ENCODE assay signal across 37 cellular contexts in genomic region chrX:40891798-40892197, GRCh38.
DNase-seq lines count a peak whose midpoint lies in the region; ATAC-seq, FAIRE-seq and TF ChIP-seq lines count a peak whose summit lies in the region.
"Had no signal": no experiment of that assay in that cellular context is flagged by ENCODE, and none has a peak within 500 bp of the region (broad histone marks: within the 10 kb centered on the region; RNA-seq: fewer than 3 reads in every experiment).

No MANE protein-coding gene starts in this region.

- H3K9me3 Mint-ChIP-seq in astrocyte (ENCODE audit: unreplicated experiment) = no peaks in the 10 kb centered on the region
- H3K9me3 Mint-ChIP-seq: CD4-positive, alpha-beta T cell; CD8-positive, alpha-beta T cell had no signal

- H3K4me2 ChIP-seq in astrocyte (ENCODE audit: low read length) = no peak overlapping the region
- no peak overlapping the region for H3K4me2 ChIP-seq in K562 (ENCODE audit: insufficient read depth, low read length)
- H3K4me2 ChIP-seq: A549; BLaER1; BLaER1 treated with 17β-estradiol and CSF1 and Interleukin-3, amounts not matched to agents 10 nM and 100 nM had no signal

- no peaks in the 10 kb centered on the region for H3K27me3 ChIP-seq in astrocyte (ENCODE audit: insufficient read depth, low read length)
- no peaks in the 10 kb centered on the region for H3K27me3 ChIP-seq in K562 (ENCODE audit: control insufficient read depth in 2 of 2, insufficient read depth in 2 of 2, low read length in 2 of 2)
- H3K27me3 ChIP-seq in ovary = no peaks in the 10 kb centered on the region
- H3K27me3 ChIP-seq: BE2C had no signal

- H3K4me1 ChIP-seq in HEK293 (ENCODE audit: control insufficient read depth, insufficient read depth, low read length) = no peaks in the 10 kb centered on the region; the same call in 1 of the 2 replicates
- no peaks in the 10 kb centered on the region for H3K4me1 ChIP-seq in astrocyte (ENCODE audit: insufficient read depth, low read length)
- no peaks in the 10 kb centered on the region for H3K4me1 ChIP-seq in K562 (replicated peaks in 1 of 2; ENCODE audit: control insufficient read depth in 2 of 2, insufficient read depth in 2 of 2, low read length in 2 of 2)
- no peaks in the 10 kb centered on the region for H3K4me1 ChIP-seq in ovary (ENCODE audit: insufficient read depth)
- H3K4me1 ChIP-seq: A549; BE2C; BLaER1; BLaER1 treated with 17β-estradiol and CSF1 and Interleukin-3, amounts not matched to agents 10 nM and 100 nM; Caco-2 had no signal

- TF ChIP-seq RAD21 in K562 (CRISPR knock-in tag; conservative IDR thresholded peaks at IDR 0.05 in 1 of 2, IDR thresholded peaks at IDR 0.05 in 1 of 2) = no peak

- H3K79me2 ChIP-seq in astrocyte (ENCODE audit: insufficient read depth, low read length) (no peaks in the 10 kb centered on the region), K562 (ENCODE audit: control insufficient read depth, insufficient read depth, low read length) (no peaks in the 10 kb centered on the region)

- in situ Hi-C loops in K562 (cut with MboI) = no loop called here

- H3K27ac ChIP-seq in HEK293 (ENCODE audit: extremely low read depth, low read depth, low read length) (no peak overlapping the region), astrocyte (ENCODE audit: low read depth, low read length) (no peak overlapping the region), K562 (ENCODE audit: extremely low read depth, low read depth, low read length) (no peak overlapping the region), ovary (no peak overlapping the region)
- H3K27ac ChIP-seq: 22Rv1; A549; BLaER1; BLaER1 treated with 17β-estradiol and CSF1 and Interleukin-3, amounts not matched to agents 10 nM and 100 nM; C4-2B had no signal

- DNase-seq in astrocyte (ENCODE audit: low read depth) = no peak
- DNase-seq in K562 (ENCODE audit: extremely low read depth in 1 of 4, low spot score in 3 of 4) = no peak
- DNase-seq in KG1 (lab: John Stamatoyannopoulos, UW) = no peak
- DNase-seq in ovary = no peak
- DNase-seq in NCI-H2029 treated with DMSO at 0.1 percent for 48 hours (lab: John Stamatoyannopoulos, UW) = no peak
- DNase-seq: 8988T; ACHN; AML-193; BE2C; C1 segment of cervical spinal cord; Caco-2; Calu3; CD4-positive, alpha-beta memory T cell; CD4-positive, alpha-beta T cell; CD4-positive, CD25-positive, alpha-beta regulatory T cell; CD8-positive, alpha-beta memory T cell; CD8-positive, alpha-beta T cell; COR-L47; DMS 273 treated with DMSO at 0.1 percent for 48 hours; DMS153; DMS53; DMS79; DMS79 treated with DMSO at 0.1 percent for 48 hours; DND-41; EL had no signal

- H3K9me1 ChIP-seq in K562 (ENCODE audit: control insufficient read depth, insufficient read depth, low read length) = no peaks in the 10 kb centered on the region

- POLR2A ChIA-PET in HEK293 (lab: Yijun Ruan, JAX) (no interaction called here), K562 (lab: Yijun Ruan, JAX) (interaction anchor here (0.6 kb wide), 1 partner anchor 19 kb away, joined by 3 read pairs; no protein-coding TSS in a partner anchor)

- TF ChIP-seq CTCF in HEK293 (tag by site-specific recombination; IDR thresholded peaks at IDR 0.05) (no peak), astrocyte (IDR thresholded peaks at IDR 0.05; ENCODE audit: insufficient read depth, low read depth, low read length) (no peak), K562 (IDR thresholded peaks at IDR 0.05 in 2 of 3, conservative IDR thresholded peaks at IDR 0.05 in 1 of 3; ENCODE audit: insufficient read depth in 2 of 3, low read depth in 1 of 3, low read length in 3 of 3) (no peak), ovary (IDR thresholded peaks at IDR 0.05) (no peak)

- H3K27me3 Mint-ChIP-seq in astrocyte (ENCODE audit: low read depth, unreplicated experiment) = no peaks in the 10 kb centered on the region
- H3K27me3 Mint-ChIP-seq: CD4-positive, alpha-beta memory T cell; CD4-positive, alpha-beta T cell had no signal

- peaks cover 2% of the 10 kb centered on the region for H3K4me1 Mint-ChIP-seq in astrocyte (ENCODE audit: low read depth, unreplicated experiment)
- H3K4me1 Mint-ChIP-seq: B cell, CD14-positive monocyte had no signal

- H3K4me3 Mint-ChIP-seq in astrocyte (ENCODE audit: unreplicated experiment) = no peak overlapping the region
- H3K4me3 Mint-ChIP-seq: B cell; CD14-positive monocyte; CD4-positive, alpha-beta memory T cell; CD4-positive, alpha-beta T cell; CD4-positive, CD25-positive, alpha-beta regulatory T cell; CD8-positive, alpha-beta memory T cell; CD8-positive, alpha-beta T cell had no signal

- BruUV-seq in K562 (replicated peaks; lab: Mats Ljungman, UMichigan) = no TSS peak

- H3K36me3 Mint-ChIP-seq in astrocyte (ENCODE audit: low read depth, unreplicated experiment) = no peaks in the 10 kb centered on the region
- H3K36me3 Mint-ChIP-seq: CD14-positive monocyte; CD4-positive, alpha-beta memory T cell; CD4-positive, CD25-positive, alpha-beta regulatory T cell; CD8-positive, alpha-beta T cell had no signal

- no peak overlapping the region for H3K27ac Mint-ChIP-seq in astrocyte (ENCODE audit: unreplicated experiment)
- H3K27ac Mint-ChIP-seq: B cell; CD14-positive monocyte; CD4-positive, alpha-beta memory T cell; CD4-positive, alpha-beta T cell; CD4-positive, CD25-positive, alpha-beta regulatory T cell; CD8-positive, alpha-beta memory T cell; CD8-positive, alpha-beta T cell had no signal

- no peak for TF ChIP-seq POLR2A in K562 (conservative IDR thresholded peaks at IDR 0.05)
- no peak for TF ChIP-seq POLR2A in ovary (IDR thresholded peaks at IDR 0.05)

- H3K36me3 ChIP-seq in HEK293 (ENCODE audit: control insufficient read depth in 2 of 2, insufficient read depth in 1 of 2, low read length in 2 of 2) (no peaks in the 10 kb centered on the region), astrocyte (ENCODE audit: insufficient read depth, low read length) (no peaks in the 10 kb centered on the region), K562 (ENCODE audit: control insufficient read depth, insufficient read depth, low read length) (no peaks in the 10 kb centered on the region), ovary (no peaks in the 10 kb centered on the region)
- H3K36me3 ChIP-seq: BE2C; BLaER1; BLaER1 treated with 17β-estradiol and CSF1 and Interleukin-3, amounts not matched to agents 10 nM and 100 nM had no signal

- H3K9ac ChIP-seq in astrocyte (ENCODE audit: low read length) = no peak overlapping the region
- no peak overlapping the region for H3K9ac ChIP-seq in K562 (ENCODE audit: insufficient read depth in 1 of 2, low read depth in 2 of 2, low read length in 2 of 2)
- H3K9ac ChIP-seq: BLaER1; BLaER1 treated with 17β-estradiol and CSF1 and Interleukin-3, amounts not matched to agents 10 nM and 100 nM had no signal

- peaks cover 2% of the 10 kb centered on the region for H3K9me3 ChIP-seq in HEK293 (ENCODE audit: control insufficient read depth, insufficient read depth, low read depth, low read length)
- H3K9me3 ChIP-seq in astrocyte (ENCODE audit: insufficient read depth, low read depth, low read length) = no peaks in the 10 kb centered on the region
- no peaks in the 10 kb centered on the region for H3K9me3 ChIP-seq in K562 (replicated peaks; ENCODE audit: control insufficient read depth, insufficient read depth, low read depth, low read length)
- peaks cover 0 to 3% of the 10 kb centered on the region in 2 donors for H3K9me3 ChIP-seq in ovary
- H3K9me3 ChIP-seq: BE2C, Caco-2 had no signal

- TF ChIP-seq EP300 in K562 (IDR thresholded peaks at IDR 0.05; ENCODE audit: low read length) (no peak), ovary (IDR thresholded peaks at IDR 0.05) (no peak)

- ATAC-seq in K562 (no peak), SK-N-SH treated with all-trans-retinoic acid at 6 μM for 48 hours (no peak)
- ATAC-seq: A549; CD8-positive, alpha-beta T cell had no signal

- H3K4me3 ChIP-seq in HEK293 (ENCODE audit: low read depth, low read length) = no peak overlapping the region
- no peak overlapping the region for H3K4me3 ChIP-seq in astrocyte (ENCODE audit: insufficient read depth, low read depth, low read length)
- no peak overlapping the region for H3K4me3 ChIP-seq in K562
- H3K4me3 ChIP-seq in ovary = no peak overlapping the region
- H3K4me3 ChIP-seq: A549; BLaER1; BLaER1 treated with 17β-estradiol and CSF1 and Interleukin-3, amounts not matched to agents 10 nM and 100 nM had no signal

- H4K20me1 ChIP-seq in astrocyte (ENCODE audit: insufficient read depth, low read length) (no peaks in the 10 kb centered on the region), K562 (replicated peaks; ENCODE audit: control insufficient read depth, insufficient read depth, low read length) (no peaks in the 10 kb centered on the region)
- H4K20me1 ChIP-seq: BLaER1; BLaER1 treated with 17β-estradiol and CSF1 and Interleukin-3, amounts not matched to agents 10 nM and 100 nM had no signal

- FAIRE-seq in astrocyte (lab: Jason Lieb, UNC) (peak; percentile 47), K562 (lab: Jason Lieb, UNC) (no peak), colon (lab: Jason Lieb, UNC) (peak; percentile 68)
- FAIRE-seq: A204.1, D721Med had no signal

- H2AFZ ChIP-seq in astrocyte (ENCODE audit: low read depth, low read length) = no peak overlapping the region
- H2AFZ ChIP-seq in K562 (ENCODE audit: low read depth, low read length) = no peak overlapping the region

- intact Hi-C loops in K562 (cut with micrococcal nuclease) = no loop called here
- intact Hi-C loops in ovary (cut with DNase I) = no loop called here

- CTCF ChIA-PET in HEK293 (lab: Yijun Ruan, JAX) = interaction anchor here (0.6 to 2.0 kb wide), 4 partner anchors 10 to 98 kb away, joined by 3 to 11 read pairs (median 4); no protein-coding TSS in a partner anchor
- CTCF ChIA-PET in K562 (lab: Yijun Ruan, JAX; ENCODE audit: low intra/inter-chr PET ratio) = no interaction called here

TF ChIP-seq in HEK293, 187 proteins besides CTCF, POLR2A, EP300 and RAD21:
- TF ChIP-seq ZNF10 (tag by site-specific recombination; IDR thresholded peaks at IDR 0.05) = peak; percentile 79
- TF ChIP-seq ZNF660 (tag by site-specific recombination; IDR thresholded peaks at IDR 0.05) = no peak
- no peak for TF ChIP-seq IKZF3 (tag by site-specific recombination; IDR thresholded peaks at IDR 0.05)

TF ChIP-seq in K562, 482 proteins besides CTCF, POLR2A, EP300 and RAD21:
- TF ChIP-seq ZNF143 (CRISPR knock-in tag; IDR thresholded peaks at IDR 0.05) (no peak), SIX5 (IDR thresholded peaks at IDR 0.05; ENCODE audit: borderline replicate concordance in 1 of 2, insufficient read depth in 1 of 2, low read depth in 1 of 2, low read length in 2 of 2) (no peak), OTX1 (CRISPR knock-in tag; IDR thresholded peaks at IDR 0.05) (no peak), ZNF134 (CRISPR knock-in tag; conservative IDR thresholded peaks at IDR 0.05) (peak; percentile 62; the same call in 1 of the 2 replicates)
